ENCODE assay signal across 8 cellular contexts in genomic region chr11:73157141-73158010, GRCh38. TPM values are rescaled to one million over a fixed set of nuclear protein-coding genes. Genes with fewer than 3 reads are reported as not detected.
DNase-seq lines count a peak whose midpoint lies in the region; ATAC-seq and TF ChIP-seq lines count a peak whose summit lies in the region.

No MANE protein-coding gene starts in this region.

- H3K27ac ChIP-seq in rectal smooth muscle tissue (ENCODE audit: low read depth, low read length), result peak overlapping the region; percentile 8
- H3K27ac ChIP-seq in CD8-positive, alpha-beta T cell (ENCODE audit: low read depth, low read length), result no peak overlapping the region
- no peak overlapping the region for H3K27ac ChIP-seq in CD4-positive, alpha-beta T cell (ENCODE audit: low read depth, low read length)

- CTCF ChIA-PET in CD8-positive, alpha-beta T cell (lab: Charles Lee), result interaction anchor here (0.6 to 12.9 kb wide), 5 partner anchors 9 to 432 kb away, joined by 3 to 111 read pairs (median 3); partner anchors contain the start of gene FCHSD2
- CTCF ChIA-PET in CD4-positive, alpha-beta T cell (lab: Charles Lee), result interaction anchor here (0.9 kb wide), 1 partner anchor 8 kb away, joined by 3 read pairs; no protein-coding TSS in a partner anchor

- no peak for TF ChIP-seq CTCF in CD8-positive, alpha-beta T cell (IDR thresholded peaks at IDR 0.05)
- no peak for TF ChIP-seq CTCF in CD4-positive, alpha-beta T cell (IDR thresholded peaks at IDR 0.05)

- no peaks in the 10 kb centered on the region for H3K9me3 Mint-ChIP-seq in CD8-positive, alpha-beta T cell
- no peaks in the 10 kb centered on the region for H3K9me3 Mint-ChIP-seq in CD4-positive, alpha-beta T cell

- H3K4me3 Mint-ChIP-seq in CD8-positive, alpha-beta T cell, result no peak overlapping the region
- no peak overlapping the region for H3K4me3 Mint-ChIP-seq in CD4-positive, alpha-beta T cell

- intact Hi-C loops in CD8-positive, alpha-beta T cell (cut with DNase I, micrococcal nuclease), result no loop called here
- intact Hi-C loops in CD4-positive, alpha-beta T cell (cut with DNase I, micrococcal nuclease), result no loop called here

- H3K4me3 ChIP-seq in rectal smooth muscle tissue (ENCODE audit: low read length), result no peak overlapping the region
- no peak overlapping the region for H3K4me3 ChIP-seq in CD8-positive, alpha-beta T cell (ENCODE audit: low read depth, low read length)

- peak; percentile 34 for ATAC-seq in GM19043 (IDR thresholded peaks at IDR 0.05; ENCODE audit: low read depth, unreplicated experiment)
- no peak for ATAC-seq in CD8-positive, alpha-beta T cell
- no peak for ATAC-seq in CD4-positive, alpha-beta T cell (ENCODE audit: poor library complexity)

- no peaks in the 10 kb centered on the region for H3K36me3 ChIP-seq in rectal smooth muscle tissue (ENCODE audit: control insufficient read depth, insufficient read depth, low read length)
- no peaks in the 10 kb centered on the region for H3K36me3 ChIP-seq in CD8-positive, alpha-beta T cell (ENCODE audit: insufficient read depth, low read length)

- POLR2A ChIA-PET in CD8-positive, alpha-beta T cell (lab: Charles Lee), result interaction anchor here (1.3 kb wide), 1 partner anchor 15 kb away, joined by 3 read pairs; the partner anchor contains the start of gene FCHSD2
- POLR2A ChIA-PET in CD4-positive, alpha-beta T cell (lab: Charles Lee), result interaction anchor here (2.4 kb wide), 1 partner anchor 15 kb away, joined by 17 read pairs; the partner anchor contains the start of gene FCHSD2

- no peaks in the 10 kb centered on the region for H3K27me3 Mint-ChIP-seq in CD8-positive, alpha-beta T cell (ENCODE audit: low read depth)
- H3K27me3 Mint-ChIP-seq in CD4-positive, alpha-beta T cell, result no peaks in the 10 kb centered on the region

- H3K9me3 ChIP-seq in CD8-positive, alpha-beta T cell (ENCODE audit: low read length), result no peaks in the 10 kb centered on the region
- no peaks in the 10 kb centered on the region for H3K9me3 ChIP-seq in CD4-positive, alpha-beta T cell (ENCODE audit: control insufficient read depth, low read length)

- peaks cover 12% of the 10 kb centered on the region for H3K4me1 ChIP-seq in rectal smooth muscle tissue (ENCODE audit: control insufficient read depth, insufficient read depth, low read length)
- peaks cover 49% of the 10 kb centered on the region for H3K4me1 ChIP-seq in CD8-positive, alpha-beta T cell (ENCODE audit: insufficient read depth, low read length)

- H3K27me3 ChIP-seq in rectal smooth muscle tissue (ENCODE audit: control insufficient read depth, insufficient read depth, low read length), result no peaks in the 10 kb centered on the region
- no peaks in the 10 kb centered on the region for H3K27me3 ChIP-seq in CD8-positive, alpha-beta T cell (ENCODE audit: insufficient read depth, low read length)
- no peaks in the 10 kb centered on the region for H3K27me3 ChIP-seq in CD4-positive, alpha-beta T cell (ENCODE audit: control insufficient read depth, insufficient read depth, low read length)

- H3K9ac ChIP-seq in rectal smooth muscle tissue (ENCODE audit: low read length), result no peak overlapping the region

- H3K4me1 Mint-ChIP-seq in CD8-positive, alpha-beta T cell (ENCODE audit: low read depth), result peaks cover 49% of the 10 kb centered on the region
- H3K4me1 Mint-ChIP-seq in CD4-positive, alpha-beta T cell (ENCODE audit: low read depth), result peaks cover 41% of the 10 kb centered on the region

- no peaks in the 10 kb centered on the region for H3K36me3 Mint-ChIP-seq in CD8-positive, alpha-beta T cell
- no peaks in the 10 kb centered on the region for H3K36me3 Mint-ChIP-seq in CD4-positive, alpha-beta T cell (ENCODE audit: low read depth)

- peak; percentile 74 for DNase-seq in AG20443 (ENCODE audit: low spot score)
- DNase-seq in LHCN-M2 (ENCODE audit: low read depth), result peak; percentile 60
- peak; percentile 62 for DNase-seq in fibroblast of gingiva (ENCODE audit: low read depth)
- DNase-seq in CD8-positive, alpha-beta T cell, result no peak
- no peak for DNase-seq in SK-N-DZ (ENCODE audit: low spot score)
- no peak for DNase-seq in CD4-positive, alpha-beta T cell

- no peak overlapping the region for H3K27ac Mint-ChIP-seq in CD8-positive, alpha-beta T cell
- H3K27ac Mint-ChIP-seq in CD4-positive, alpha-beta T cell, result no peak overlapping the region

RNA-seq across cellular contexts. Expression of gene FCHSD2, which starts 15.3 kb away (rescaled TPM):
- 5.1 and 5.9 TPM in 2 replicates for total RNA-seq in LHCN-M2 (2014; rRNA removed)
- polyA plus RNA-seq in LHCN-M2 (2012), result 9.2 TPM
- total RNA-seq in CD8-positive, alpha-beta T cell, result 10 to 100 TPM; 38.8 to 41.1 TPM
- polyA plus RNA-seq in SK-N-DZ (2014; cell fraction: cytosol; rRNA removed), result 13.4 and 15.5 TPM in 2 replicates
- polyA plus RNA-seq in SK-N-DZ (2014; cell fraction: nucleus; rRNA removed), result 13.3 and 25.8 TPM in 2 replicates
- total RNA-seq in CD4-positive, alpha-beta T cell, result 10 to 100 TPM; 48.6 to 50.7 TPM

Comparison
In these comparisons a context has a peak if more than half of its experiments do, and no peak if none do; other contexts are left out.
1. DNase-seq: peak in AG20443 (single experiment), LHCN-M2 (single experiment) and fibroblast of gingiva (single experiment); none in CD8-positive, alpha-beta T cell (0 of 7), SK-N-DZ (single experiment) and CD4-positive, alpha-beta T cell (0 of 10).